ENCODE assay signal across 2 cellular contexts in genomic region chr19:53579518-53579917, GRCh38.
TF ChIP-seq lines count a peak whose summit lies in the region.

No MANE protein-coding gene starts in this region.

TF ChIP-seq in HepG2, 621 proteins besides CTCF, POLR2A, EP300 and RAD21 (continues in another document):
- TF ChIP-seq ZNF557 (CRISPR knock-in tag; IDR thresholded peaks at IDR 0.05): no peak
- no peak for TF ChIP-seq ZNF326 (CRISPR knock-in tag; IDR thresholded peaks at IDR 0.05; ENCODE audit: borderline replicate concordance)
- TF ChIP-seq CREM (IDR thresholded peaks at IDR 0.05): peak; percentile 13; the same call in 1 of the 2 replicates
- TF ChIP-seq CREM (CRISPR knock-in tag; IDR thresholded peaks at IDR 0.05): no peak
- TF ChIP-seq PAXIP1 (CRISPR knock-in tag; conservative IDR thresholded peaks at IDR 0.05): peak; percentile 47
- TF ChIP-seq ZKSCAN8 (CRISPR knock-in tag; IDR thresholded peaks at IDR 0.05; ENCODE audit: borderline replicate concordance): 0 out of 2 replicates have a peak, but pooled peaks have one; percentile 29
- TF ChIP-seq EED (CRISPR knock-in tag; IDR thresholded peaks at IDR 0.05): no peak
- TF ChIP-seq HDAC2 (CRISPR knock-in tag; IDR thresholded peaks at IDR 0.05): peak; percentile 34; the same call in 1 of the 2 replicates
- peak; percentile 60 for TF ChIP-seq NCOA2 (CRISPR knock-in tag; IDR thresholded peaks at IDR 0.05)
- TF ChIP-seq TRIM22 (IDR thresholded peaks at IDR 0.05): no peak
- TF ChIP-seq ZNF501 (CRISPR knock-in tag; IDR thresholded peaks at IDR 0.05): no peak
- no peak for TF ChIP-seq SOX6 (IDR thresholded peaks at IDR 0.05)
- peak; percentile 21; the same call in 1 of the 2 replicates for TF ChIP-seq SOX6 (CRISPR knock-in tag; IDR thresholded peaks at IDR 0.05)
- no peak for TF ChIP-seq SOX13 (IDR thresholded peaks at IDR 0.05)
- TF ChIP-seq SOX13 (CRISPR knock-in tag; conservative IDR thresholded peaks at IDR 0.05 in 1 of 2, IDR thresholded peaks at IDR 0.05 in 1 of 2): peak in 1 of 2 experiments; percentile 50; a peak in 1 of 4 replicates
- peak; percentile 37; the same call in 1 of the 2 replicates for TF ChIP-seq ISL2 (CRISPR knock-in tag; IDR thresholded peaks at IDR 0.05)
- TF ChIP-seq HNF4A (CRISPR knock-in tag; IDR thresholded peaks at IDR 0.05): peak; percentile 63
- TF ChIP-seq CEBPB (IDR thresholded peaks at IDR 0.05; ENCODE audit: borderline replicate concordance, low read depth, low read length): peak; percentile 94
- peak; percentile 34; the same call in 1 of the 2 replicates for TF ChIP-seq SAP130 (CRISPR knock-in tag; IDR thresholded peaks at IDR 0.05; ENCODE audit: low read depth)
- no peak for TF ChIP-seq ZNF770 (CRISPR knock-in tag; IDR thresholded peaks at IDR 0.05)
- no peak for TF ChIP-seq ZFP37 (CRISPR knock-in tag; IDR thresholded peaks at IDR 0.05; ENCODE audit: borderline replicate concordance)
- no peak for TF ChIP-seq ISX (CRISPR knock-in tag; conservative IDR thresholded peaks at IDR 0.05)
- no peak for TF ChIP-seq MAFG (CRISPR knock-in tag; IDR thresholded peaks at IDR 0.05)
- TF ChIP-seq CENPBD1 (CRISPR knock-in tag; IDR thresholded peaks at IDR 0.05; ENCODE audit: borderline replicate concordance, low read depth): no peak
- no peak for TF ChIP-seq ETV5 (CRISPR knock-in tag; IDR thresholded peaks at IDR 0.05; ENCODE audit: borderline replicate concordance)
- peak; percentile 85 for TF ChIP-seq GATAD2A (CRISPR knock-in tag; IDR thresholded peaks at IDR 0.05)
- no peak for TF ChIP-seq FOXA1 (IDR thresholded peaks at IDR 0.05)
- TF ChIP-seq FOXA1 (CRISPR knock-in tag; IDR thresholded peaks at IDR 0.05): 0 out of 2 replicates have a peak, but pooled peaks have one; percentile 21
- TF ChIP-seq ZNF569 (CRISPR knock-in tag; IDR thresholded peaks at IDR 0.05; ENCODE audit: borderline replicate concordance): no peak
- peak; percentile 26; the same call in 1 of the 2 replicates for TF ChIP-seq FOXJ3 (CRISPR knock-in tag; IDR thresholded peaks at IDR 0.05; ENCODE audit: borderline replicate concordance)
- 0 out of 2 replicates have a peak, but pooled peaks have one; percentile 22 for TF ChIP-seq MED1 (CRISPR knock-in tag; IDR thresholded peaks at IDR 0.05)
- TF ChIP-seq ZNF253 (CRISPR knock-in tag; IDR thresholded peaks at IDR 0.05; ENCODE audit: borderline replicate concordance): no peak
- no peak for TF ChIP-seq ZFP41 (CRISPR knock-in tag; IDR thresholded peaks at IDR 0.05; ENCODE audit: borderline replicate concordance)

TF ChIP-seq in Ishikawa, 13 proteins besides CTCF, POLR2A, EP300 and RAD21:
- TF ChIP-seq CEBPB (IDR thresholded peaks at IDR 0.05) (peak; percentile 28; the same call in 1 of the 2 replicates), TAF1 (IDR thresholded peaks at IDR 0.05; ENCODE audit: low read depth) (no peak)
TF ChIP-seq in Ishikawa: peak in this region for 1.
